Comparison of ENCODE assay signal across 9 cellular contexts in the genomic region with DNA sequence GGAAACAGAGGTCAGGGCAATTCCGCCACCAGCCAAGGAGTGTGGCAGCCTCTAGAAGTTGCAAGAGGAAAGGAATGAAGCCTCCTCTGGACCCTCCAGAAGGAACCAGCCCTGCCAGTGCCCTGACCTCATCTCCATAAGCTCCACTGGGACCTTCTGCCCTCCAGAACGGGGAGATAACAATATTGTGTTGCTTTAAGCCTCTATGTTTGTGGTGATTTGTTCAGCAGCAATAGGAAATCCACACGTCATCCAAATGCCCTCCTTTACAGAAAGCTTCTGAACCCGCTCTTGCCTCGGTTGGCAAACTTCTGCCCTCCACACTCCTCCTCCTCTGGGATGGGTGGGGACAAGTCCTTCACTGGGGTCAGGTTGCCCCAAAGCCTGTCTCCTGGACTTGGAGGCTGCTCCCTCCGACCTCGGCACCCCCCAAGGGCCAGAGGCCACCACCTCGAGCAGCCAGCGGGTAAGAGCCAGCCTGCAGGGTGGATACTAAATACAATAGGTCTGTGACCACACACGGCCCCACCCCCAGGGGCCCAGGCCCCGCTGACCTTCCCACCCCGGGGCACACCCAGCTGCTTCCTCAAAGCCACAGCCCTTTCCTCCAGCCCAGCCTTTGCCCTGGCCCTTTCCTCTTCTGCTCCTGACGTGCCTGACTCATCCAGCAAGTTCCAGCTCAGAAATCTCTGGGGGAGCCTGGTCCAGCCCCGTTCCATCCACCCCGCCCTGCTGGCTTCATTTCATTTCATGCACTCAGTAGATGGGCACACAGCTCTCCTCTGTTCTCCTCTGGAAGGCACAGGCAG. TPM values are rescaled to one million over a fixed set of nuclear protein-coding genes. Genes with fewer than 3 reads are reported as not detected.
DNase-seq lines count a peak whose midpoint lies in the region; ATAC-seq, FAIRE-seq and TF ChIP-seq lines count a peak whose summit lies in the region.
"Had no signal": no experiment of that assay in that cellular context is flagged by ENCODE, and none has a peak within 500 bp of the region (broad histone marks: within the 10 kb centered on the region; RNA-seq: fewer than 3 reads in every experiment).

No MANE protein-coding gene starts in this region.

- H3K4me1 Mint-ChIP-seq in CD4-positive, alpha-beta T cell (ENCODE audit: low read depth): no peaks in the 10 kb centered on the region
- no peaks in the 10 kb centered on the region for H3K4me1 Mint-ChIP-seq in activated naive CD8-positive, alpha-beta T cell treated with anti-CD3 and anti-CD28 coated beads for 36 hours
- H3K4me1 Mint-ChIP-seq: activated naive CD8-positive, alpha-beta T cell treated with anti-CD3 and anti-CD28 coated beads, Interleukin-2, amount 10 ng/mL, durations not matched to agents 7 days and 5 days had no signal

- H3K27me3 ChIP-seq in mesenchymal stem cell (ENCODE audit: control insufficient read depth in 1 of 2, insufficient read depth in 1 of 2, low read length in 2 of 2): no peaks in the 10 kb centered on the region
- H3K27me3 ChIP-seq in CD4-positive, alpha-beta T cell (ENCODE audit: control insufficient read depth, insufficient read depth, low read length): no peaks in the 10 kb centered on the region

- no peak overlapping the region for H3K23ac ChIP-seq in mesenchymal stem cell (ENCODE audit: low read length in 2 of 2)

- whole genome bisulfite sequencing in A549 (ENCODE audit: missing lambda C conversion rate): 25% methylated on average over 13 of the region's 15 CpGs
- 31% methylated on average over 12 of the region's 15 CpGs for WGBS in mesenchymal stem cell

- no peaks in the 10 kb centered on the region for H3K27me3 Mint-ChIP-seq in CD4-positive, alpha-beta T cell
- no peaks in the 10 kb centered on the region for H3K27me3 Mint-ChIP-seq in activated naive CD8-positive, alpha-beta T cell treated with anti-CD3 and anti-CD28 coated beads for 36 hours
- H3K27me3 Mint-ChIP-seq: activated naive CD8-positive, alpha-beta T cell treated with anti-CD3 and anti-CD28 coated beads, Interleukin-2, amount 10 ng/mL, durations not matched to agents 7 days and 5 days had no signal

- peak overlapping the region; percentile 63 for H3K4me2 ChIP-seq in A549
- no peak overlapping the region for H3K4me2 ChIP-seq in mesenchymal stem cell (ENCODE audit: low read length, poor library complexity, severe bottlenecking)

- peak overlapping the region; percentile 70 for H3K9ac ChIP-seq in mesenchymal stem cell (ENCODE audit: low read length)

- H4K8ac ChIP-seq in mesenchymal stem cell (ENCODE audit: low read length): peak overlapping the region; percentile 94

- H2BK12ac ChIP-seq in mesenchymal stem cell (ENCODE audit: low read length in 2 of 2): peak overlapping the region; percentile 73 to 86

- H3K9me3 ChIP-seq in A549 (peaks cover 6% of the 10 kb centered on the region; the same call in 2 of the 3 replicates), mesenchymal stem cell (ENCODE audit: control insufficient read depth, low read length) (peaks cover 9% of the 10 kb centered on the region)
- H3K9me3 ChIP-seq in CD4-positive, alpha-beta T cell (ENCODE audit: control insufficient read depth, low read length): no peaks in the 10 kb centered on the region

- TF ChIP-seq RAD21 in A549 (conservative IDR thresholded peaks at IDR 0.05 in 1 of 2, IDR thresholded peaks at IDR 0.05 in 1 of 2): no peak; a peak in 2 of 5 replicates

- TF ChIP-seq CTCF in A549 (IDR thresholded peaks at IDR 0.05): no peak
- TF ChIP-seq CTCF in CD4-positive, alpha-beta T cell (IDR thresholded peaks at IDR 0.05): no peak

- H3K36me3 ChIP-seq in mesenchymal stem cell (ENCODE audit: control insufficient read depth in 1 of 2, insufficient read depth in 2 of 2, low read depth in 1 of 2, low read length in 2 of 2): no peaks in the 10 kb centered on the region

- H2AK5ac ChIP-seq in mesenchymal stem cell (ENCODE audit: low read length, severe bottlenecking): peak overlapping the region; percentile 15

- peak overlapping the region; percentile 8 to 28 for H3K14ac ChIP-seq in mesenchymal stem cell (ENCODE audit: low read length in 2 of 2)

- no peak overlapping the region for H3K4me3 Mint-ChIP-seq in CD4-positive, alpha-beta T cell
- H3K4me3 Mint-ChIP-seq in activated naive CD8-positive, alpha-beta T cell treated with anti-CD3 and anti-CD28 coated beads for 36 hours: no peak overlapping the region
- H3K4me3 Mint-ChIP-seq: activated naive CD8-positive, alpha-beta T cell treated with anti-CD3 and anti-CD28 coated beads, Interleukin-2, amount 10 ng/mL, durations not matched to agents 7 days and 5 days had no signal

- no peak for TF ChIP-seq POLR2A in A549 (IDR thresholded peaks at IDR 0.05; ENCODE audit: low read length)

- H3K9me3 Mint-ChIP-seq in CD4-positive, alpha-beta T cell: no peaks in the 10 kb centered on the region
- no peaks in the 10 kb centered on the region for H3K9me3 Mint-ChIP-seq in activated naive CD8-positive, alpha-beta T cell treated with anti-CD3 and anti-CD28 coated beads for 36 hours
- H3K9me3 Mint-ChIP-seq: activated naive CD8-positive, alpha-beta T cell treated with anti-CD3 and anti-CD28 coated beads, Interleukin-2, amount 10 ng/mL, durations not matched to agents 7 days and 5 days had no signal

- peak overlapping the region; percentile 69 to 89 for H3K4ac ChIP-seq in mesenchymal stem cell (ENCODE audit: low read depth in 1 of 2, low read length in 2 of 2)

- no peaks in the 10 kb centered on the region for H3K36me3 Mint-ChIP-seq in CD4-positive, alpha-beta T cell (ENCODE audit: low read depth)
- H3K36me3 Mint-ChIP-seq in activated naive CD8-positive, alpha-beta T cell treated with anti-CD3 and anti-CD28 coated beads for 36 hours: no peaks in the 10 kb centered on the region
- H3K36me3 Mint-ChIP-seq: activated naive CD8-positive, alpha-beta T cell treated with anti-CD3 and anti-CD28 coated beads, Interleukin-2, amount 10 ng/mL, durations not matched to agents 7 days and 5 days had no signal

- no peak overlapping the region for H2AFZ ChIP-seq in mesenchymal stem cell (ENCODE audit: low read depth, low read length)

- FAIRE-seq in A549 (lab: Jason Lieb, UNC): no peak

- POLR2A ChIA-PET in A549 (lab: Yijun Ruan, JAX): no interaction called here
- POLR2A ChIA-PET in CD4-positive, alpha-beta T cell (lab: Charles Lee): no interaction called here

- H2BK15ac ChIP-seq in mesenchymal stem cell (ENCODE audit: low read depth, poor library complexity, severe bottlenecking): peak overlapping the region; percentile 83

- TF ChIP-seq EP300 in A549 (IDR thresholded peaks at IDR 0.05): no peak

- H3K4me3 ChIP-seq in A549 (no peak overlapping the region), mesenchymal stem cell (ENCODE audit: insufficient read depth in 1 of 2, low read depth in 1 of 2, low read length in 2 of 2) (peak overlapping the region in 1 of 2 experiments; percentile 61)

- peak overlapping the region; percentile 67 to 88 for H3K18ac ChIP-seq in mesenchymal stem cell (ENCODE audit: low read depth in 1 of 2, low read length in 2 of 2)

- H3K27ac Mint-ChIP-seq in CD4-positive, alpha-beta T cell: no peak overlapping the region
- no peak overlapping the region for H3K27ac Mint-ChIP-seq in activated naive CD8-positive, alpha-beta T cell treated with anti-CD3 and anti-CD28 coated beads for 36 hours
- H3K27ac Mint-ChIP-seq: activated naive CD8-positive, alpha-beta T cell treated with anti-CD3 and anti-CD28 coated beads, Interleukin-2, amount 10 ng/mL, durations not matched to agents 7 days and 5 days had no signal

- peak overlapping the region; percentile 96 for H4K91ac ChIP-seq in mesenchymal stem cell (ENCODE audit: low read length)

- ATAC-seq in A549: peak; percentile 85 to 95
- ATAC-seq in CD4-positive, alpha-beta T cell (ENCODE audit: poor library complexity): no peak

- peaks cover 20% of the 10 kb centered on the region for H3K4me1 ChIP-seq in A549
- H3K4me1 ChIP-seq in mesenchymal stem cell (ENCODE audit: control insufficient read depth, insufficient read depth, low read depth, low read length): peaks cover 35% of the 10 kb centered on the region

- peak overlapping the region; percentile 71 for H2BK120ac ChIP-seq in mesenchymal stem cell (ENCODE audit: low read depth, low read length)

- H3K79me1 ChIP-seq in mesenchymal stem cell (replicated peaks; ENCODE audit: low read length, poor library complexity, severe bottlenecking): no peaks in the 10 kb centered on the region

- peak; percentile 76 to 87 for DNase-seq in A549 (ENCODE audit: low read depth in 1 of 2, low spot score in 1 of 2)
- DNase-seq in NCI-H460 (ENCODE audit: extremely low read depth, low read depth): peak; percentile 81
- DNase-seq in dermis microvascular lymphatic vessel endothelial cell (ENCODE audit: low read depth in 2 of 2): peak; percentile 82 to 94
- peak; percentile 73 for DNase-seq in mesenchymal stem cell
- DNase-seq in DMS 273 (lab: John Stamatoyannopoulos, UW; ENCODE audit: unreplicated experiment): no peak
- no peak for DNase-seq in CD4-positive, alpha-beta T cell
- DNase-seq in activated CD4-positive, alpha-beta T cell treated with anti-CD3 and anti-CD28 coated beads for 4 hours: no peak
- no peak for DNase-seq in activated naive CD8-positive, alpha-beta T cell treated with anti-CD3 and anti-CD28 coated beads for 36 hours
- DNase-seq: activated naive CD8-positive, alpha-beta T cell treated with anti-CD3 and anti-CD28 coated beads, Interleukin-2, amount 10 ng/mL, durations not matched to agents 7 days and 5 days had no signal

- H3K27ac ChIP-seq in A549 (peak overlapping the region; percentile 73 to 89), mesenchymal stem cell (ENCODE audit: low read length, poor library complexity, severe bottlenecking) (peak overlapping the region; percentile 26)
- H3K27ac ChIP-seq in CD4-positive, alpha-beta T cell (ENCODE audit: low read depth, low read length): no peak overlapping the region

- CTCF ChIA-PET in A549 (lab: Yijun Ruan, JAX): interaction anchor here (0.6 to 1.3 kb wide), 5 partner anchors 56 to 102 kb away, joined by 3 to 4 read pairs (median 3); no protein-coding TSS in a partner anchor
- CTCF ChIA-PET in CD4-positive, alpha-beta T cell (lab: Charles Lee): no interaction called here

- intact Hi-C loops in CD4-positive, alpha-beta T cell (cut with DNase I, micrococcal nuclease): no loop called here

- no peak overlapping the region for H2BK5ac ChIP-seq in mesenchymal stem cell (ENCODE audit: low read depth, low read length, poor library complexity, severe bottlenecking)

RNA-seq across cellular contexts. Expression of a gene that starts 58.7 kb away (rescaled TPM):
- polyA plus RNA-seq in A549 (2011; rRNA removed): 14.1 and 19.3 TPM in 2 replicates
- 40.4 and 55.7 TPM in 2 replicates for polyA plus RNA-seq in A549 (2012; cell fraction: cytosol; rRNA removed)
- 206 and 232 TPM in 2 replicates for polyA plus RNA-seq in A549 (2012; cell fraction: nucleus; rRNA removed)
- polyA plus RNA-seq in A549 (2017; fragmentation: RNase III; extraction: RNeasy Plus Mini Kit Qiagen cat#74134 plus additional on column Dnase treatment): 151 to 170 TPM (median 160 TPM) in 3 replicates
- polyA minus RNA-seq in A549 (2011; rRNA and poly(A)+ RNA removed): 39.9 and 51.1 TPM in 2 replicates
- 36.1 and 49.3 TPM in 2 replicates for total RNA-seq in NCI-H460 (2014; rRNA removed; shearing (Covaris generic))
- polyA plus RNA-seq in NCI-H460 (2014; cell fraction: nucleus; rRNA removed): 36.7 and 45.2 TPM in 2 replicates
- 10.0 and 19.7 TPM in 2 replicates for total RNA-seq in dermis microvascular lymphatic vessel endothelial cell
- polyA plus RNA-seq in mesenchymal stem cell (2013, experiment 1 of 2): 120 TPM
- polyA plus RNA-seq in mesenchymal stem cell (2013, experiment 2 of 2): 113 TPM
- total RNA-seq in CD4-positive, alpha-beta T cell: 100 to 1,000 TPM; 133 to 140 TPM
- 100 to 1,000 TPM; 106 to 112 TPM for total RNA-seq in activated naive CD8-positive, alpha-beta T cell treated with anti-CD3 and anti-CD28 coated beads for 36 hours

Comparison
In these comparisons a context has a peak if more than half of its experiments do, and no peak if none do; other contexts are left out.
1. DNase-seq: peak in A549 (2 of 2), NCI-H460 (single experiment), dermis microvascular lymphatic vessel endothelial cell (2 of 2) and mesenchymal stem cell (single experiment); none in DMS 273 (single experiment), CD4-positive, alpha-beta T cell (0 of 10), activated CD4-positive, alpha-beta T cell treated with anti-CD3 and anti-CD28 coated beads for 4 hours (0 of 2) and activated naive CD8-positive, alpha-beta T cell treated with anti-CD3 and anti-CD28 coated beads for 36 hours (single experiment).